In genomic region chr9:132244582-132245455, GRCh38 we compare ENCODE assay signal across 15 cellular contexts.
A peak's percentile ranks its signal among the peaks of the same experiment; 100 is the strongest.
DNase-seq lines count a peak whose midpoint lies in the region; ATAC-seq and TF ChIP-seq lines count a peak whose summit lies in the region.
"Had no signal": no experiment of that assay in that cellular context is flagged by ENCODE, and none has a peak within 500 bp of the region (broad histone marks: within the 10 kb centered on the region; RNA-seq: fewer than 3 reads in every experiment).

No MANE protein-coding gene starts in this region.

- DNase-seq in KBM-7 (peak; percentile 28), fibroblast of the aortic adventitia (ENCODE audit: low read depth) (peak; percentile 53), prostate gland (ENCODE audit: low spot score) (no peak)
- DNase-seq in stimulated activated effector memory CD8-positive, alpha-beta T cell treated with anti-CD3 and anti-CD28 coated beads, Interleukin-12 subunit alpha, Interleukin-12 subunit beta, amount 100 ng/mL, for 72 hours (ENCODE audit: low spot score in 2 of 2), result no peak
- no peak for DNase-seq in effector CD8-positive, alpha-beta T cell (lab: John Stamatoyannopoulos, UW)
- DNase-seq: activated CD8-positive, alpha-beta memory T cell treated with anti-CD3 and anti-CD28 coated beads for 24 hours; activated effector memory CD4-positive, alpha-beta T cell treated with anti-CD3 and anti-CD28 coated beads, Interleukin-2, amount 50 U/mL, for 16 hours; CD8-positive, alpha-beta memory T cell; GF-D8; NCI-H1436; spleen had no signal

- peak overlapping the region in 6 of 11 experiments; percentile 3 to 88 (median 53); a peak in 9 of 22 replicates for H3K9ac ChIP-seq in BLaER1 treated with 17β-estradiol and CSF1 and Interleukin-3, amounts not matched to agents 10 nM and 100 nM

- TF ChIP-seq CTCF in fibroblast of the aortic adventitia (IDR thresholded peaks at IDR 0.05; ENCODE audit: insufficient read depth, low read length) (no peak), prostate gland (IDR thresholded peaks at IDR 0.05) (no peak)

- H3K4me1 Mint-ChIP-seq in stimulated activated effector memory CD8-positive, alpha-beta T cell treated with anti-CD3 and anti-CD28 coated beads, Interleukin-12 subunit alpha, Interleukin-12 subunit beta, amount 100 ng/mL, for 72 hours, result peaks cover 13% of the 10 kb centered on the region

- intact Hi-C loops in prostate gland (cut with DNase I), result no loop called here

- H4K20me1 ChIP-seq in BLaER1 treated with 17β-estradiol and CSF1 and Interleukin-3, amounts not matched to agents 10 nM and 100 nM, result peaks cover 0 to 13% (median 0%) of the 10 kb centered on the region in 11 experiments; a peak in 5 of 22 replicates

- no peaks in the 10 kb centered on the region for H3K9me3 Mint-ChIP-seq in stimulated activated effector memory CD8-positive, alpha-beta T cell treated with anti-CD3 and anti-CD28 coated beads, Interleukin-12 subunit alpha, Interleukin-12 subunit beta, amount 100 ng/mL, for 72 hours
- H3K9me3 Mint-ChIP-seq: CD8-positive, alpha-beta memory T cell; mesothelial cell of epicardium; stimulated activated naive CD8-positive, alpha-beta T cell treated with anti-CD3 and anti-CD28 coated beads, Interleukin-15, Interleukin-2, amounts not matched to agents 100 ng/mL and 50 ng/mL, for 24 hours had no signal

- peak overlapping the region; percentile 59 to 100 (median 99) for H3K4me2 ChIP-seq in BLaER1 treated with 17β-estradiol and CSF1 and Interleukin-3, amounts not matched to agents 10 nM and 100 nM

- ATAC-seq in GM18520 (IDR thresholded peaks at IDR 0.05; ENCODE audit: unreplicated experiment), result no peak
- no peak for ATAC-seq in stimulated activated effector memory CD8-positive, alpha-beta T cell treated with anti-CD3 and anti-CD28 coated beads, Interleukin-12 subunit alpha, Interleukin-12 subunit beta, amount 100 ng/mL, for 72 hours

- H3K4me1 ChIP-seq in BLaER1 treated with 17β-estradiol and CSF1 and Interleukin-3, amounts not matched to agents 10 nM and 100 nM, result peaks cover 48 to 67% (median 58%) of the 10 kb centered on the region in 10 experiments
- H3K4me1 ChIP-seq in prostate gland (replicated peaks), result no peaks in the 10 kb centered on the region

- H3K36me3 Mint-ChIP-seq in stimulated activated effector memory CD8-positive, alpha-beta T cell treated with anti-CD3 and anti-CD28 coated beads, Interleukin-12 subunit alpha, Interleukin-12 subunit beta, amount 100 ng/mL, for 72 hours, result peaks cover 6% of the 10 kb centered on the region
- H3K36me3 Mint-ChIP-seq: mesothelial cell of epicardium had no signal

- H3K27me3 ChIP-seq in BLaER1 treated with 17β-estradiol and CSF1 and Interleukin-3, amounts not matched to agents 10 nM and 100 nM, result 0 out of 22 replicates have a peak, but pooled peaks cover 0 to 3% (median 0%) of the 10 kb centered on the region in 11 experiments
- no peaks in the 10 kb centered on the region for H3K27me3 ChIP-seq in prostate gland (replicated peaks; ENCODE audit: insufficient read depth)

- in situ Hi-C loops in KBM-7 (cut with MboI; ENCODE audit: low pct_unique_long_range_greater_than_20kb, low sequenced_read_pairs), result loop anchor here (25.0 kb wide), 1 partner anchor 483 kb away; no protein-coding TSS in a partner anchor

- H3K4me3 ChIP-seq in BLaER1 treated with 17β-estradiol and CSF1 and Interleukin-3, amounts not matched to agents 10 nM and 100 nM, result no peak overlapping the region
- H3K4me3 ChIP-seq in fibroblast of the aortic adventitia (ENCODE audit: low read depth, low read length), result no peak overlapping the region
- H3K4me3 ChIP-seq in prostate gland, result no peak overlapping the region
- H3K4me3 ChIP-seq: spleen had no signal

- no peak overlapping the region for H3K4me3 Mint-ChIP-seq in stimulated activated effector memory CD8-positive, alpha-beta T cell treated with anti-CD3 and anti-CD28 coated beads, Interleukin-12 subunit alpha, Interleukin-12 subunit beta, amount 100 ng/mL, for 72 hours

- WGBS in prostate gland, result 71% methylated on average over 12 of the region's 19 CpGs

- peak overlapping the region in 3 of 11 experiments; percentile 7 to 88 (median 21); a peak in 2 of 22 replicates for H3K27ac ChIP-seq in BLaER1 treated with 17β-estradiol and CSF1 and Interleukin-3, amounts not matched to agents 10 nM and 100 nM
- peak overlapping the region; percentile 6 to 18 for H3K27ac ChIP-seq in prostate gland

- H3K27ac Mint-ChIP-seq in stimulated activated effector memory CD8-positive, alpha-beta T cell treated with anti-CD3 and anti-CD28 coated beads, Interleukin-12 subunit alpha, Interleukin-12 subunit beta, amount 100 ng/mL, for 72 hours, result no peak overlapping the region
- H3K27ac Mint-ChIP-seq: mesothelial cell of epicardium; stimulated activated naive CD8-positive, alpha-beta T cell treated with anti-CD3 and anti-CD28 coated beads, Interleukin-15, Interleukin-2, amounts not matched to agents 100 ng/mL and 50 ng/mL, for 24 hours had no signal

- H3K9me3 ChIP-seq in BLaER1 treated with 17β-estradiol and CSF1 and Interleukin-3, amounts not matched to agents 10 nM and 100 nM (replicated peaks in 1 of 11), result no peaks in the 10 kb centered on the region
- no peaks in the 10 kb centered on the region for H3K9me3 ChIP-seq in prostate gland
- H3K9me3 ChIP-seq: spleen had no signal

- no peaks in the 10 kb centered on the region for H3K36me3 ChIP-seq in BLaER1 treated with 17β-estradiol and CSF1 and Interleukin-3, amounts not matched to agents 10 nM and 100 nM
- H3K36me3 ChIP-seq in prostate gland, result no peaks in the 10 kb centered on the region
- H3K36me3 ChIP-seq: spleen had no signal

- TF ChIP-seq POLR2A in prostate gland (IDR thresholded peaks at IDR 0.05), result no peak

Comparison
In these comparisons a context has a peak if more than half of its experiments do, and no peak if none do; other contexts are left out.
1. DNase-seq: peak in KBM-7 (single experiment) and fibroblast of the aortic adventitia (single experiment); none in prostate gland (single experiment), stimulated activated effector memory CD8-positive, alpha-beta T cell treated with anti-CD3 and anti-CD28 coated beads, Interleukin-12 subunit alpha, Interleukin-12 subunit beta, amount 100 ng/mL, for 72 hours (0 of 2) and effector CD8-positive, alpha-beta T cell (single experiment).